In the genomic region with DNA sequence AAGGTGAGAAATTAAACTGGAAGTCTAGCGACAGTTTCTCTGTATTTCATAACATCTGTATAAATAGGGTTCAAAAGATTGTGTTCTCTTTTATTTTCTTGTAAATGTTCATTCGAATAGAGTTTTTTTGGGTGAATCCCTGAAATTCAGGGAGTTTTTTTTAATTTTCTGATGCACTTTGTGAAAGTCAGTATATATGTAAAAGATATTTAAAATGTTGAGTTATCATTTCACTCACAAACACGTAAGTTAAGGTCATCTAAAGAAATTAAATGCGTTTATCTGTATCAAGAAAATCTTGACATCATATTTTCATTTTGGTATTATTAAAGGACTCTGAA, we compare ENCODE assay signal across 11 cellular contexts. TPM values are rescaled to one million over a fixed set of nuclear protein-coding genes. Genes with fewer than 3 reads are reported as not detected.
A peak's percentile ranks its signal among the peaks of the same experiment; 100 is the strongest.
DNase-seq lines count a peak whose midpoint lies in the region; ATAC-seq and TF ChIP-seq lines count a peak whose summit lies in the region.
"Had no signal": no experiment of that assay in that cellular context is flagged by ENCODE, and none has a peak within 500 bp of the region (broad histone marks: within the 10 kb centered on the region; RNA-seq: fewer than 3 reads in every experiment).

No MANE protein-coding gene starts in this region.

- H3K4me3 ChIP-seq in NB4 (ENCODE audit: low read depth, low read length) = peak overlapping the region; percentile 44
- H3K4me3 ChIP-seq: PC-9 had no signal

- no peak for TF ChIP-seq POLR2A in NB4 (IDR thresholded peaks at IDR 0.05; ENCODE audit: extremely low read depth, insufficient read length)

- no peaks in the 10 kb centered on the region for H3K9me3 Mint-ChIP-seq in activated naive CD4-positive, alpha-beta T cell treated with anti-CD3 and anti-CD28 coated beads, Interleukin-2, amount 10 ng/mL, durations not matched to agents 7 days and 5 days
- no peaks in the 10 kb centered on the region for H3K9me3 Mint-ChIP-seq in activated naive CD4-positive, alpha-beta T cell treated with anti-CD3 and anti-CD28 coated beads, Interleukin-2, amount 50 U/mL, for 72 hours
- no peaks in the 10 kb centered on the region for H3K9me3 Mint-ChIP-seq in endothelial cell (ENCODE audit: unreplicated experiment)
- H3K9me3 Mint-ChIP-seq in stimulated activated effector memory CD8-positive, alpha-beta T cell treated with anti-CD3 and anti-CD28 coated beads, Interleukin-12 subunit alpha, Interleukin-12 subunit beta, amount 100 ng/mL, for 72 hours = no peaks in the 10 kb centered on the region

- POLR2A ChIA-PET in GM10248 (lab: Yijun Ruan, JAX) = no interaction called here

- H3K27ac Mint-ChIP-seq in activated naive CD4-positive, alpha-beta T cell treated with anti-CD3 and anti-CD28 coated beads, Interleukin-2, amount 10 ng/mL, durations not matched to agents 7 days and 5 days = peak overlapping the region; percentile 80
- peak overlapping the region in 1 of 2 donors; percentile 72 for H3K27ac Mint-ChIP-seq in activated naive CD4-positive, alpha-beta T cell treated with anti-CD3 and anti-CD28 coated beads, Interleukin-2, amount 50 U/mL, for 72 hours
- H3K27ac Mint-ChIP-seq in endothelial cell (ENCODE audit: unreplicated experiment) = no peak overlapping the region
- H3K27ac Mint-ChIP-seq in stimulated activated effector memory CD8-positive, alpha-beta T cell treated with anti-CD3 and anti-CD28 coated beads, Interleukin-12 subunit alpha, Interleukin-12 subunit beta, amount 100 ng/mL, for 72 hours = no peak overlapping the region

- no peak for DNase-seq in activated naive CD4-positive, alpha-beta T cell treated with anti-CD3 and anti-CD28 coated beads, Interleukin-2, amount 10 ng/mL, durations not matched to agents 7 days and 5 days
- DNase-seq in activated naive CD4-positive, alpha-beta T cell treated with anti-CD3 and anti-CD28 coated beads, Interleukin-2, amount 50 U/mL, for 72 hours (ENCODE audit: low spot score in 2 of 2) = no peak
- no peak for DNase-seq in NB4 (ENCODE audit: low read depth)
- DNase-seq in endothelial cell (ENCODE audit: low spot score) = no peak
- no peak for DNase-seq in stimulated activated effector memory CD8-positive, alpha-beta T cell treated with anti-CD3 and anti-CD28 coated beads, Interleukin-12 subunit alpha, Interleukin-12 subunit beta, amount 100 ng/mL, for 72 hours (ENCODE audit: low spot score in 2 of 2)
- DNase-seq in GM10248 (ENCODE audit: extremely low spot score) = no peak
- DNase-seq: PC-9; stimulated activated CD4-positive, alpha-beta T cell treated with anti-CD3 and anti-CD28 coated beads, Interleukin-1b, Interleukin-23, amount 100 ng/mL, for 48 hours had no signal

- peaks cover 95% of the 10 kb centered on the region for H3K27me3 Mint-ChIP-seq in activated naive CD4-positive, alpha-beta T cell treated with anti-CD3 and anti-CD28 coated beads, Interleukin-2, amount 10 ng/mL, durations not matched to agents 7 days and 5 days
- peaks cover 37% of the 10 kb centered on the region for H3K27me3 Mint-ChIP-seq in endothelial cell (ENCODE audit: unreplicated experiment)

- H3K4me3 Mint-ChIP-seq in activated naive CD4-positive, alpha-beta T cell treated with anti-CD3 and anti-CD28 coated beads, Interleukin-2, amount 10 ng/mL, durations not matched to agents 7 days and 5 days = no peak overlapping the region
- peak overlapping the region; percentile 95 for H3K4me3 Mint-ChIP-seq in endothelial cell (ENCODE audit: unreplicated experiment)
- peak overlapping the region; percentile 72 for H3K4me3 Mint-ChIP-seq in stimulated activated effector memory CD8-positive, alpha-beta T cell treated with anti-CD3 and anti-CD28 coated beads, Interleukin-12 subunit alpha, Interleukin-12 subunit beta, amount 100 ng/mL, for 72 hours

- H3K4me1 Mint-ChIP-seq in activated naive CD4-positive, alpha-beta T cell treated with anti-CD3 and anti-CD28 coated beads, Interleukin-2, amount 10 ng/mL, durations not matched to agents 7 days and 5 days = peaks cover 46% of the 10 kb centered on the region
- H3K4me1 Mint-ChIP-seq in endothelial cell (ENCODE audit: unreplicated experiment) = peaks cover 36% of the 10 kb centered on the region
- H3K4me1 Mint-ChIP-seq in stimulated activated effector memory CD8-positive, alpha-beta T cell treated with anti-CD3 and anti-CD28 coated beads, Interleukin-12 subunit alpha, Interleukin-12 subunit beta, amount 100 ng/mL, for 72 hours = peaks cover 45% of the 10 kb centered on the region

- peaks cover 5% of the 10 kb centered on the region for H3K36me3 Mint-ChIP-seq in activated naive CD4-positive, alpha-beta T cell treated with anti-CD3 and anti-CD28 coated beads, Interleukin-2, amount 10 ng/mL, durations not matched to agents 7 days and 5 days
- H3K36me3 Mint-ChIP-seq in activated naive CD4-positive, alpha-beta T cell treated with anti-CD3 and anti-CD28 coated beads, Interleukin-2, amount 50 U/mL, for 72 hours = peaks cover 0 to 6% of the 10 kb centered on the region in 2 donors
- peaks cover 8% of the 10 kb centered on the region for H3K36me3 Mint-ChIP-seq in endothelial cell (ENCODE audit: low read depth, unreplicated experiment)
- peaks cover 16% of the 10 kb centered on the region for H3K36me3 Mint-ChIP-seq in stimulated activated effector memory CD8-positive, alpha-beta T cell treated with anti-CD3 and anti-CD28 coated beads, Interleukin-12 subunit alpha, Interleukin-12 subunit beta, amount 100 ng/mL, for 72 hours

- TF ChIP-seq CTCF in NB4 (IDR thresholded peaks at IDR 0.05; ENCODE audit: low read depth, low read length) (no peak), endothelial cell (IDR thresholded peaks at IDR 0.05; ENCODE audit: unreplicated experiment) (no peak), GM10248 (IDR thresholded peaks at IDR 0.05; ENCODE audit: control extremely low read depth, extremely low read depth, low read depth, missing control alignments) (no peak)

- ATAC-seq in activated naive CD4-positive, alpha-beta T cell treated with anti-CD3 and anti-CD28 coated beads, Interleukin-2, amount 50 U/mL, for 72 hours = no peak
- ATAC-seq in stimulated activated effector memory CD8-positive, alpha-beta T cell treated with anti-CD3 and anti-CD28 coated beads, Interleukin-12 subunit alpha, Interleukin-12 subunit beta, amount 100 ng/mL, for 72 hours = no peak
- ATAC-seq in HG02798 (IDR thresholded peaks at IDR 0.05; ENCODE audit: poor library complexity, unreplicated experiment) = no peak
- ATAC-seq in HG02970 (IDR thresholded peaks at IDR 0.05; ENCODE audit: low FRiP score, unreplicated experiment) = no peak
- ATAC-seq: left lobe of liver had no signal

- CTCF ChIA-PET in activated naive CD4-positive, alpha-beta T cell treated with anti-CD3 and anti-CD28 coated beads, Interleukin-2, amount 10 ng/mL, durations not matched to agents 7 days and 5 days (lab: Charles Lee) = no interaction called here
- CTCF ChIA-PET in GM10248 (lab: Yijun Ruan, JAX) = interaction anchor here (1.9 to 2.3 kb wide), 2 partner anchors 12 to 181 kb away, joined by 8 to 9 read pairs; no protein-coding TSS in a partner anchor

RNA-seq across cellular contexts. Expression of gene SP9, which starts 3.4 kb away (rescaled TPM):
- not detected for total RNA-seq in activated naive CD4-positive, alpha-beta T cell treated with anti-CD3 and anti-CD28 coated beads, Interleukin-2, amount 50 U/mL, for 72 hours
- total RNA-seq in endothelial cell (ENCODE audit: unreplicated experiment) = 0.31 TPM
- total RNA-seq: left lobe of liver, PC-9 had no signal

RNA-seq across cellular contexts. Expression of gene SCRN3, which starts 57.4 kb away (rescaled TPM):
- 10 to 100 TPM; 11.0 to 16.0 TPM for total RNA-seq in activated naive CD4-positive, alpha-beta T cell treated with anti-CD3 and anti-CD28 coated beads, Interleukin-2, amount 50 U/mL, for 72 hours
- 21.1 TPM for total RNA-seq in endothelial cell (ENCODE audit: unreplicated experiment)
